ENCODE assay signal across 1 cellular context in the genomic region with DNA sequence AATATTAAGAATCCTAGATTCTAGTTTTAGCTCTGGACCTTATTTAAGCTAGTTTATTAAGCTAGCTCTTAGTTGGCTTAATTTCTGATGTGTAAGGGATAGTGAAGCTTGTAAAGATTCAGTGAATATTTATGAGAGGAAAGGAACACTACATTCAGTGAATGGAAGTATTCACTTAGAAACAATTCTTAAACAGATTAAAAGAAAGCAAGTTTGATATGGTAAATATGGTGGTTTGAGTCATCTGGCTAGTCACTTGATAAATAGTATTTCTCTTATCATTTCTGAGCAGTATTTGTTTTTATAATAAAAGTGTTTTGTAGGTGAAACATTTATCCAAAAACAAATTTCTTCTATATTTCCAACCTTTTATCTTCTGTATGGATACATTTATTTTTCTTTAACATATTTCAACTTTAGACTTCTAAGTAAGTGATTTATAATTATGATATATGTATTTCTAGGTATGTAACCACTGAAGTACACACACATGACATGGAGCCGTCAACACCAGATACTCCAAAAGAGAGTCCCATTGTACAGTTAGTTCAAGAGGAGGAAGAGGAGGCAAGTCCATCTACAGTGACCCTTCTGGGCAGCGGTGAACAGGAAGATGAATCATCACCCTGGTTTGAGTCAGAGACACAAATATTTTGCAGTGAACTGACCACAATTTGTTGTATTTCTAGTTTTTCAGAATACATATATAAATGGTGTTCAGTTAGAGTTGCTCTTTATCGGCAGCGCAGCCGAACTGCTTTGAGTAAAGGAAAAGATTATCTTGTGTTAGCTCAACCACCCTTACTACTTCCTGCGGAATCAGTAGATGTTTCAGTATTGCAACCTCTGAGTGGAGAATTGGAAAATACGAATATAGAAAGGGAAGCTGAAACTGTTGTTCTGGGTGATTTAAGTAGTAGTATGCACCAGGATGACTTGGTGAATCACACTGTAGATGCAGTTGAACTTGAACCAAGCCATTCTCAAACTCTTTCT.
TF ChIP-seq lines count a peak whose summit lies in the region.

No MANE protein-coding gene starts in this region.

TF ChIP-seq in HepG2, 621 proteins besides CTCF, POLR2A, EP300 and RAD21:
- TF ChIP-seq, protein P1, sequence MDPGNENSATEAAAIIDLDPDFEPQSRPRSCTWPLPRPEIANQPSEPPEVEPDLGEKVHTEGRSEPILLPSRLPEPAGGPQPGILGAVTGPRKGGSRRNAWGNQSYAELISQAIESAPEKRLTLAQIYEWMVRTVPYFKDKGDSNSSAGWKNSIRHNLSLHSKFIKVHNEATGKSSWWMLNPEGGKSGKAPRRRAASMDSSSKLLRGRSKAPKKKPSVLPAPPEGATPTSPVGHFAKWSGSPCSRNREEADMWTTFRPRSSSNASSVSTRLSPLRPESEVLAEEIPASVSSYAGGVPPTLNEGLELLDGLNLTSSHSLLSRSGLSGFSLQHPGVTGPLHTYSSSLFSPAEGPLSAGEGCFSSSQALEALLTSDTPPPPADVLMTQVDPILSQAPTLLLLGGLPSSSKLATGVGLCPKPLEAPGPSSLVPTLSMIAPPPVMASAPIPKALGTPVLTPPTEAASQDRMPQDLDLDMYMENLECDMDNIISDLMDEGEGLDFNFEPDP (CRISPR knock-in tag; conservative IDR thresholded peaks at IDR 0.05): no peak
- TF ChIP-seq, protein P2, sequence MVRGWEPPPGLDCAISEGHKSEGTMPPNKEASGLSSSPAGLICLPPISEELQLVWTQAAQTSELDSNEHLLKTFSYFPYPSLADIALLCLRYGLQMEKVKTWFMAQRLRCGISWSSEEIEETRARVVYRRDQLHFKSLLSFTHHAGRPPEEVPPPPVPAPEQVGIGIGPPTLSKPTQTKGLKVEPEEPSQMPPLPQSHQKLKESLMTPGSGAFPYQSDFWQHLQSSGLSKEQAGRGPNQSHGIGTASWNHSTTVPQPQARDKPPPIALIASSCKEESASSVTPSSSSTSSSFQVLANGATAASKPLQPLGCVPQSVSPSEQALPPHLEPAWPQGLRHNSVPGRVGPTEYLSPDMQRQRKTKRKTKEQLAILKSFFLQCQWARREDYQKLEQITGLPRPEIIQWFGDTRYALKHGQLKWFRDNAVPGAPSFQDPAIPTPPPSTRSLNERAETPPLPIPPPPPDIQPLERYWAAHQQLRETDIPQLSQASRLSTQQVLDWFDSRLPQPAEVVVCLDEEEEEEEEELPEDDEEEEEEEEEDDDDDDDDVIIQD (CRISPR knock-in tag; IDR thresholded peaks at IDR 0.05; ENCODE audit: low read depth): peak; percentile 75; the same call in 1 of the 2 replicates
- peak; percentile 69; the same call in 1 of the 2 replicates for TF ChIP-seq FOSL2 (CRISPR knock-in tag; IDR thresholded peaks at IDR 0.05)
TF ChIP-seq in HepG2: peak in this region for 2.
